Comparison of ENCODE assay signal across 10 cellular contexts in genomic region chr21:44794031-44794374, GRCh38. TPM values are rescaled to one million over a fixed set of nuclear protein-coding genes. Genes with fewer than 3 reads are reported as not detected.
DNase-seq lines count a peak whose midpoint lies in the region; ATAC-seq, FAIRE-seq and TF ChIP-seq lines count a peak whose summit lies in the region.
"Had no signal": no experiment of that assay in that cellular context is flagged by ENCODE, and none has a peak within 500 bp of the region (broad histone marks: within the 10 kb centered on the region; RNA-seq: fewer than 3 reads in every experiment).

No MANE protein-coding gene starts in this region.

- TF ChIP-seq POLR2A in GM12878 (IDR thresholded peaks at IDR 0.05; ENCODE audit: low read depth, low read length), result no peak

- H3K27ac ChIP-seq in GM23338 (ENCODE audit: low read depth) (0 out of 2 replicates have a peak overlapping the region, but pooled peaks have one; percentile 3), Karpas-422 (ENCODE audit: low read length) (no peak overlapping the region), GM12878 (ENCODE audit: control insufficient read depth, insufficient read depth) (no peak overlapping the region)
- H3K27ac ChIP-seq: SJSA1 had no signal

- H2AFZ ChIP-seq in GM23338 (no peak overlapping the region), Karpas-422 (ENCODE audit: low read length) (no peak overlapping the region), GM12878 (ENCODE audit: control insufficient read depth, low read depth, low read length) (no peak overlapping the region)

- H3K27me3 Mint-ChIP-seq in GM23338 (ENCODE audit: insufficient read depth, low read depth, poor library complexity) (peaks cover 12% of the 10 kb centered on the region), type B pancreatic cell (no peaks in the 10 kb centered on the region)

- 61% methylated on average over 1 of the region's 1 CpG for WGBS in GM12878 (ENCODE audit: insufficient coverage, insufficient replicate concordance, low lambda C conversion rate, missing lambda C conversion rate)

- H3K9me3 ChIP-seq in Karpas-422 (ENCODE audit: low read length) (no peaks in the 10 kb centered on the region), GM12878 (replicated peaks; ENCODE audit: control insufficient read depth, insufficient read depth, low read length) (no peaks in the 10 kb centered on the region), mucosa of descending colon (no peaks in the 10 kb centered on the region)
- H3K9me3 ChIP-seq: SJSA1 had no signal

- FAIRE-seq in GM12878 (lab: Jason Lieb, UNC), result no peak

- H3K9me2 ChIP-seq in GM23338 (ENCODE audit: insufficient read depth), result no peaks in the 10 kb centered on the region
- no peaks in the 10 kb centered on the region for H3K9me2 ChIP-seq in Karpas-422 (replicated peaks; ENCODE audit: insufficient read depth, low read length)

- peaks cover 3% of the 10 kb centered on the region; the same call in 1 of the 2 replicates for H3F3A ChIP-seq in GM23338 (replicated peaks; ENCODE audit: low read depth)

- TF ChIP-seq EP300 in GM12878 (IDR thresholded peaks at IDR 0.05; ENCODE audit: borderline replicate concordance in 1 of 2, control insufficient read depth in 1 of 2, low read depth in 2 of 2, low read length in 2 of 2), result no peak

- BruUV-seq in GM12878 (replicated peaks; lab: Mats Ljungman, UMichigan), result no TSS peak

- no peak overlapping the region for H3K4me2 ChIP-seq in GM23338
- H3K4me2 ChIP-seq in Karpas-422 (ENCODE audit: low read depth, low read length, poor library complexity, severe bottlenecking), result peak overlapping the region; percentile 1
- peak overlapping the region; percentile 41; the same call in 1 of the 2 replicates for H3K4me2 ChIP-seq in GM12878 (ENCODE audit: control insufficient read depth, insufficient read depth)

- in situ Hi-C loops in GM12878 (cut with MboI), result loop anchor here (5.0 kb wide), 1 partner anchor 287 kb away; no protein-coding TSS in a partner anchor

- SMC1A ChIA-PET in GM12878 (lab: Charles Lee; ENCODE audit: uncharacterized antibody, unreplicated experiment), result interaction anchor here (0.9 to 1.6 kb wide), 14 partner anchors 10 to 290 kb away, joined by 3 to 14 read pairs (median 5); partner anchors contain the start of gene PTTG1IP

- H3K27me3 ChIP-seq in GM23338 (ENCODE audit: insufficient read depth) (no peaks in the 10 kb centered on the region), Karpas-422 (ENCODE audit: low read length) (no peaks in the 10 kb centered on the region), GM12878 (replicated peaks in 1 of 2; ENCODE audit: control insufficient read depth in 2 of 2, insufficient read depth in 2 of 2, low read length in 1 of 2) (no peaks in the 10 kb centered on the region)
- H3K27me3 ChIP-seq: SJSA1 had no signal

- POLR2A ChIA-PET in GM12878 (lab: Charles Lee), result interaction anchor here (1.4 kb wide), 1 partner anchor 81 kb away, joined by 4 read pairs; no protein-coding TSS in a partner anchor

- H3K4me1 ChIP-seq in GM23338 (ENCODE audit: insufficient read depth), result peaks cover 5% of the 10 kb centered on the region; the same call in 1 of the 2 replicates
- peaks cover 53% of the 10 kb centered on the region for H3K4me1 ChIP-seq in Karpas-422 (ENCODE audit: low read length)
- peaks cover 19% of the 10 kb centered on the region for H3K4me1 ChIP-seq in GM12878 (ENCODE audit: control insufficient read depth, insufficient read depth, low read length)
- peaks cover 13% of the 10 kb centered on the region for H3K4me1 ChIP-seq in mucosa of descending colon (ENCODE audit: low read depth)

- DNase-seq in GM23338 (ENCODE audit: low spot score), result no peak
- no peak for DNase-seq in Karpas-422
- DNase-seq in GM12878 (ENCODE audit: low read depth, low spot score), result no peak
- DNase-seq in mucosa of descending colon, result no peak
- no peak for DNase-seq in HT-29 (ENCODE audit: low spot score)
- no peak for DNase-seq in AG20443 (ENCODE audit: low spot score)
- DNase-seq in type B pancreatic cell (ENCODE audit: extremely low spot score, unreplicated experiment), result no peak
- DNase-seq: GOT3 had no signal

- H3K36me3 Mint-ChIP-seq in GM23338 (ENCODE audit: low read depth), result peaks cover 71% of the 10 kb centered on the region
- H3K36me3 Mint-ChIP-seq in type B pancreatic cell, result peaks cover 34% of the 10 kb centered on the region

- H3K9ac ChIP-seq in Karpas-422 (ENCODE audit: low read length), result no peak overlapping the region
- H3K9ac ChIP-seq in GM12878 (ENCODE audit: control insufficient read depth, insufficient read depth, low read length), result no peak overlapping the region

- H3K9me3 Mint-ChIP-seq in GM23338 (no peaks in the 10 kb centered on the region), type B pancreatic cell (no peaks in the 10 kb centered on the region)

- intact Hi-C loops in GM12878 (cut with micrococcal nuclease; ENCODE audit: unreplicated experiment) (no loop called here), mucosa of descending colon (cut with DNase I, micrococcal nuclease) (no loop called here)

- TF ChIP-seq RAD21 in GM12878 (IDR thresholded peaks at IDR 0.05; ENCODE audit: insufficient read depth, low read depth, low read length), result no peak

- no peak overlapping the region for H3K4me3 Mint-ChIP-seq in GM23338
- H3K4me3 Mint-ChIP-seq in type B pancreatic cell, result no peak overlapping the region
- H3K4me3 Mint-ChIP-seq: CD14-positive monocyte had no signal

- H4K20me1 ChIP-seq in GM23338 (replicated peaks; ENCODE audit: insufficient read depth) (peaks cover 46% of the 10 kb centered on the region), Karpas-422 (ENCODE audit: insufficient read depth, low read depth, low read length) (peaks cover 60% of the 10 kb centered on the region), GM12878 (ENCODE audit: control insufficient read depth, insufficient read depth) (no peaks in the 10 kb centered on the region)

- H3K79me2 ChIP-seq in GM23338 (replicated peaks; ENCODE audit: insufficient read depth), result peaks cover 98% of the 10 kb centered on the region
- peaks cover 95% of the 10 kb centered on the region for H3K79me2 ChIP-seq in Karpas-422 (ENCODE audit: low read length)
- peaks cover 57% of the 10 kb centered on the region for H3K79me2 ChIP-seq in GM12878 (ENCODE audit: control insufficient read depth, insufficient read depth, low read length)

- TF ChIP-seq CTCF in GM23338 (conservative IDR thresholded peaks at IDR 0.05; ENCODE audit: low read depth in 2 of 2) (no peak), GM12878 (IDR thresholded peaks at IDR 0.05 in 2 of 3, conservative IDR thresholded peaks at IDR 0.05 in 1 of 3; ENCODE audit: control insufficient read depth in 2 of 3, extremely low read depth in 1 of 3, insufficient read depth in 1 of 3, low read depth in 3 of 3, low read length in 3 of 3) (no peak), mucosa of descending colon (IDR thresholded peaks at IDR 0.05) (no peak), type B pancreatic cell (conservative IDR thresholded peaks at IDR 0.05) (no peak)

- no peak overlapping the region for H3K27ac Mint-ChIP-seq in GM23338
- H3K27ac Mint-ChIP-seq in type B pancreatic cell, result no peak overlapping the region

- RAD21 ChIA-PET in GM12878 (lab: Charles Lee; ENCODE audit: unreplicated experiment), result interaction anchor here (0.6 to 2.7 kb wide), 15 partner anchors 7 to 780 kb away, joined by 3 to 17 read pairs (median 4); partner anchors contain the start of genes SUMO3 and UBE2G2

- H3K4me1 Mint-ChIP-seq in GM23338, result peaks cover 20% of the 10 kb centered on the region
- peaks cover 16% of the 10 kb centered on the region for H3K4me1 Mint-ChIP-seq in type B pancreatic cell (ENCODE audit: unreplicated experiment)

- CTCF ChIA-PET in GM12878 (lab: Yijun Ruan, JAX), result interaction anchor here (0.7 to 3.2 kb wide), 41 partner anchors 8 to 780 kb away, joined by 3 to 37 read pairs (median 5); partner anchors contain the start of genes CFAP410, PTTG1IP, TSPEAR and UBE2G2

- H3K4me3 ChIP-seq in GM23338, result no peak overlapping the region
- H3K4me3 ChIP-seq in Karpas-422 (ENCODE audit: low read length), result no peak overlapping the region
- no peak overlapping the region for H3K4me3 ChIP-seq in GM12878
- no peak overlapping the region for H3K4me3 ChIP-seq in mucosa of descending colon
- H3K4me3 ChIP-seq: SJSA1 had no signal

- ATAC-seq in GM23338 (no peak), GM12878 (no peak; the same call in 2 of the 3 replicates), mucosa of descending colon (peak; percentile 81)

- H3K36me3 ChIP-seq in GM23338 (ENCODE audit: insufficient read depth) (0 out of 2 replicates have a peak, but pooled peaks cover 5% of the 10 kb centered on the region), Karpas-422 (ENCODE audit: insufficient read depth, low read length) (peaks cover 31% of the 10 kb centered on the region; the same call in 1 of the 2 replicates), GM12878 (ENCODE audit: control insufficient read depth in 2 of 2, insufficient read depth in 2 of 2, low read length in 1 of 2) (peaks cover 8% of the 10 kb centered on the region in 2 experiments; a peak in 3 of 4 replicates), mucosa of descending colon (ENCODE audit: low read depth) (no peaks in the 10 kb centered on the region)

RNA-seq across cellular contexts. Expression of gene UBE2G2, which starts 7.6 kb away (rescaled TPM):
- total RNA-seq in GM23338 (2014; rRNA removed; shearing (Covaris generic)), result 100 and 112 TPM in 2 replicates
- polyA plus RNA-seq in GM23338 (2016; fragmentation: Nextera tagmentation; extraction: Ambion mirVana), result 55.0 and 66.4 TPM in 2 replicates
- 126 and 148 TPM in 2 replicates for total RNA-seq in Karpas-422 (2014; rRNA removed; shearing (Covaris generic); ENCODE audit: low replicate concordance)
- total RNA-seq in GM12878 (2013; cell fraction: nucleolus; rRNA removed), result 187 and 192 TPM in 2 replicates
- 75.6 and 82.3 TPM in 2 replicates for total RNA-seq in GM12878 (2014; rRNA removed)
- total RNA-seq in GM12878 (2014; rRNA removed; fragmentation: Illumina TruSeq; extraction: Trizol), result 62.4 and 66.1 TPM in 2 replicates
- total RNA-seq in GM12878 (2021), result 71.0 and 76.1 TPM in 2 replicates
- polyA plus RNA-seq in GM12878 (2011; ENCODE audit: low read depth), result 33.3 TPM
- 101 and 102 TPM in 2 replicates for polyA plus RNA-seq in GM12878 (2011; rRNA removed)
- 105 and 172 TPM in 2 replicates for polyA plus RNA-seq in GM12878 (2011; cell fraction: cytosol; rRNA removed)
- 131 and 160 TPM in 2 replicates for polyA plus RNA-seq in GM12878 (2011; cell fraction: nucleus; rRNA removed)
- 45.8 and 68.2 TPM in 2 replicates for polyA plus RNA-seq in GM12878 (2012)
- 93.5 and 94.7 TPM in 2 replicates for polyA plus RNA-seq in GM12878 (2014; fragmentation: Illumina TruSeq; extraction: Trizol)
- polyA plus RNA-seq in GM12878 (2014; fragmentation: Nextera tagmentation; extraction: Ambion mirVana), result 10 to 100 TPM; 27.0 to 32.0 TPM
- polyA plus RNA-seq in GM12878 (2014; rRNA removed), result 116 and 139 TPM in 2 replicates
- 10 to 100 TPM; 72.7 to 79.2 TPM for polyA plus RNA-seq in GM12878 (2016; fragmentation: Nextera tagmentation; extraction: Ambion mirVana)
- polyA minus RNA-seq in GM12878 (2011; rRNA and poly(A)+ RNA removed), result 92.3 and 104 TPM in 2 replicates
- polyA minus RNA-seq in GM12878 (2011; cell fraction: cytosol; rRNA and poly(A)+ RNA removed), result 30.3 and 33.2 TPM in 2 replicates
- 43.4 and 64.4 TPM in 2 replicates for polyA minus RNA-seq in GM12878 (2011; cell fraction: nucleus; rRNA and poly(A)+ RNA removed)
- total RNA-seq in mucosa of descending colon, result 10 to 100 TPM; 64.2 to 85.4 (median 66.8) TPM
- 63.7 and 64.5 TPM in 2 replicates for total RNA-seq in HT-29 (2014; rRNA removed; shearing (Covaris generic))
- 75.6 and 92.4 TPM in 2 replicates for total RNA-seq in type B pancreatic cell (ENCODE audit: low replicate concordance)

RNA-seq across cellular contexts. Expression of gene SUMO3, which starts 23.9 kb away (rescaled TPM):
- total RNA-seq in GM23338 (2014; rRNA removed; shearing (Covaris generic)), result 91.9 and 103 TPM in 2 replicates
- 90.6 and 90.8 TPM in 2 replicates for polyA plus RNA-seq in GM23338 (2016; fragmentation: Nextera tagmentation; extraction: Ambion mirVana)
- 70.3 and 80.3 TPM in 2 replicates for total RNA-seq in Karpas-422 (2014; rRNA removed; shearing (Covaris generic); ENCODE audit: low replicate concordance)
- 19.0 and 22.2 TPM in 2 replicates for total RNA-seq in GM12878 (2013; cell fraction: nucleolus; rRNA removed)
- total RNA-seq in GM12878 (2014; rRNA removed), result 67.5 and 77.0 TPM in 2 replicates
- total RNA-seq in GM12878 (2014; rRNA removed; fragmentation: Illumina TruSeq; extraction: Trizol), result 70.3 and 74.3 TPM in 2 replicates
- total RNA-seq in GM12878 (2021), result 85.9 and 91.3 TPM in 2 replicates
- polyA plus RNA-seq in GM12878 (2011; ENCODE audit: low read depth), result 60.5 TPM
- polyA plus RNA-seq in GM12878 (2011; rRNA removed), result 106 and 119 TPM in 2 replicates
- polyA plus RNA-seq in GM12878 (2011; cell fraction: cytosol; rRNA removed), result 120 and 127 TPM in 2 replicates
- 42.9 and 57.8 TPM in 2 replicates for polyA plus RNA-seq in GM12878 (2011; cell fraction: nucleus; rRNA removed)
- 70.8 and 81.7 TPM in 2 replicates for polyA plus RNA-seq in GM12878 (2012)
- polyA plus RNA-seq in GM12878 (2014; fragmentation: Illumina TruSeq; extraction: Trizol), result 80.0 and 88.4 TPM in 2 replicates
- polyA plus RNA-seq in GM12878 (2014; fragmentation: Nextera tagmentation; extraction: Ambion mirVana), result 10 to 100 TPM; 14.3 to 33.0 TPM
- 91.3 and 98.3 TPM in 2 replicates for polyA plus RNA-seq in GM12878 (2014; rRNA removed)
- 100 to 1,000 TPM; 164 TPM for polyA plus RNA-seq in GM12878 (2016; fragmentation: Nextera tagmentation; extraction: Ambion mirVana)
- polyA minus RNA-seq in GM12878 (2011; rRNA and poly(A)+ RNA removed), result 62.3 and 66.9 TPM in 2 replicates
- polyA minus RNA-seq in GM12878 (2011; cell fraction: cytosol; rRNA and poly(A)+ RNA removed), result 31.8 and 32.6 TPM in 2 replicates
- 12.9 and 17.7 TPM in 2 replicates for polyA minus RNA-seq in GM12878 (2011; cell fraction: nucleus; rRNA and poly(A)+ RNA removed)
- 10 to 100 TPM; 68.9 to 76.9 (median 69.4) TPM for total RNA-seq in mucosa of descending colon
- 90.3 and 98.8 TPM in 2 replicates for total RNA-seq in HT-29 (2014; rRNA removed; shearing (Covaris generic))
- 61.0 and 81.2 TPM in 2 replicates for total RNA-seq in type B pancreatic cell (ENCODE audit: low replicate concordance)
